9 cellular contexts compared by ENCODE assay signal in genomic region chr11:44568358-44568705, GRCh38. TPM values are rescaled to one million over a fixed set of nuclear protein-coding genes. Genes with fewer than 3 reads are reported as not detected.
DNase-seq lines count a peak whose midpoint lies in the region; ATAC-seq and TF ChIP-seq lines count a peak whose summit lies in the region.
"Had no signal": no experiment of that assay in that cellular context is flagged by ENCODE, and none has a peak within 500 bp of the region (broad histone marks: within the 10 kb centered on the region; RNA-seq: fewer than 3 reads in every experiment).

No MANE protein-coding gene starts in this region.

- POLR2A ChIA-PET in activated CD4-positive, alpha-beta memory T cell treated with anti-CD3 and anti-CD28 coated beads, Interleukin-2, amount 10 ng/mL, durations not matched to agents 7 days and 5 days (lab: Charles Lee): interaction anchor here (1.2 to 4.9 kb wide), 9 partner anchors 9 to 113 kb away, joined by 3 to 56 read pairs (median 8); no protein-coding TSS in a partner anchor

- intact Hi-C loops in activated CD4-positive, alpha-beta T cell treated with anti-CD3 and anti-CD28 coated beads, Interleukin-2, amount 10 ng/mL, durations not matched to agents 24 days and 14 days (cut with micrococcal nuclease): loop anchor here (5.0 to 10.0 kb wide), 4 partner anchors 159 to 1556 kb away; partner anchors contain the start of genes CRY2, PHF21A, SLC35C1 and TSPAN18
- intact Hi-C loops in stomach (cut with DNase I; ENCODE audit: low total_unique reads): no loop called here

- no peak overlapping the region for H3K4me2 ChIP-seq in hepatocyte

- H3K9me3 ChIP-seq in hepatocyte (ENCODE audit: low read depth): no peaks in the 10 kb centered on the region
- no peaks in the 10 kb centered on the region for H3K9me3 ChIP-seq in stomach

- H3K36me3 ChIP-seq in hepatocyte (replicated peaks; ENCODE audit: insufficient read depth, low read depth): no peaks in the 10 kb centered on the region
- H3K36me3 ChIP-seq in stomach: no peaks in the 10 kb centered on the region

- no peak overlapping the region for H2AFZ ChIP-seq in hepatocyte

- H4K20me1 ChIP-seq in hepatocyte (ENCODE audit: insufficient read depth, poor library complexity, severe bottlenecking): no peaks in the 10 kb centered on the region

- CTCF ChIA-PET in activated CD4-positive, alpha-beta memory T cell treated with anti-CD3 and anti-CD28 coated beads, Interleukin-2, amount 10 ng/mL, durations not matched to agents 7 days and 5 days (lab: Charles Lee): interaction anchor here (1.3 to 4.0 kb wide), 3 partner anchors 9 to 49 kb away, joined by 7 to 21 read pairs (median 8); no protein-coding TSS in a partner anchor

- 80% methylated on average over 1 of the region's 4 CpGs for WGBS in hepatocyte (ENCODE audit: low lambda C conversion rate, missing lambda C conversion rate)
- WGBS in stomach, 5 donors: 68 to 92% (median 81%) methylated on average over 4 of the region's 4 CpGs

- no peaks in the 10 kb centered on the region for H3K79me2 ChIP-seq in hepatocyte

- TF ChIP-seq EP300 in stomach (IDR thresholded peaks at IDR 0.05): no peak

- H3K4me1 ChIP-seq in hepatocyte (ENCODE audit: insufficient read depth): peaks cover 30% of the 10 kb centered on the region
- peaks cover 75 to 95% (median 88%) of the 10 kb centered on the region in 4 donors for H3K4me1 ChIP-seq in stomach

- H3K27ac ChIP-seq in hepatocyte (peak overlapping the region; percentile 71), stomach (peak overlapping the region; percentile 62 to 98 (median 79))

- TF ChIP-seq CTCF in hepatocyte (IDR thresholded peaks at IDR 0.05; ENCODE audit: poor library complexity): no peak
- TF ChIP-seq CTCF in stomach (IDR thresholded peaks at IDR 0.05): no peak

- H3K36me3 Mint-ChIP-seq in activated CD4-positive, alpha-beta T cell treated with anti-CD3 and anti-CD28 coated beads, Interleukin-2, amount 10 ng/mL, durations not matched to agents 24 days and 14 days (ENCODE audit: low read depth): peaks cover 67% of the 10 kb centered on the region
- H3K36me3 Mint-ChIP-seq in activated CD4-positive, alpha-beta memory T cell treated with anti-CD3 and anti-CD28 coated beads, Interleukin-2, amount 10 ng/mL, durations not matched to agents 7 days and 5 days (ENCODE audit: low read depth): peaks cover 56% of the 10 kb centered on the region

- ATAC-seq in HG02852 (IDR thresholded peaks at IDR 0.05; ENCODE audit: unreplicated experiment): no peak

- H3K27ac Mint-ChIP-seq in activated CD4-positive, alpha-beta T cell treated with anti-CD3 and anti-CD28 coated beads, Interleukin-2, amount 10 ng/mL, durations not matched to agents 24 days and 14 days: peak overlapping the region; percentile 88
- H3K27ac Mint-ChIP-seq in activated CD4-positive, alpha-beta memory T cell treated with anti-CD3 and anti-CD28 coated beads, Interleukin-2, amount 10 ng/mL, durations not matched to agents 7 days and 5 days: peak overlapping the region; percentile 90

- H3K27me3 Mint-ChIP-seq in activated CD4-positive, alpha-beta T cell treated with anti-CD3 and anti-CD28 coated beads, Interleukin-2, amount 10 ng/mL, durations not matched to agents 24 days and 14 days: no peaks in the 10 kb centered on the region
- no peaks in the 10 kb centered on the region for H3K27me3 Mint-ChIP-seq in activated CD4-positive, alpha-beta memory T cell treated with anti-CD3 and anti-CD28 coated beads, Interleukin-2, amount 10 ng/mL, durations not matched to agents 7 days and 5 days

- peak overlapping the region; percentile 90 for H3K4me3 Mint-ChIP-seq in activated CD4-positive, alpha-beta T cell treated with anti-CD3 and anti-CD28 coated beads, Interleukin-2, amount 10 ng/mL, durations not matched to agents 24 days and 14 days
- peak overlapping the region; percentile 78 for H3K4me3 Mint-ChIP-seq in activated CD4-positive, alpha-beta memory T cell treated with anti-CD3 and anti-CD28 coated beads, Interleukin-2, amount 10 ng/mL, durations not matched to agents 7 days and 5 days

- H3K9me3 Mint-ChIP-seq in activated CD4-positive, alpha-beta T cell treated with anti-CD3 and anti-CD28 coated beads, Interleukin-2, amount 10 ng/mL, durations not matched to agents 24 days and 14 days: no peaks in the 10 kb centered on the region
- H3K9me3 Mint-ChIP-seq in activated CD4-positive, alpha-beta memory T cell treated with anti-CD3 and anti-CD28 coated beads, Interleukin-2, amount 10 ng/mL, durations not matched to agents 7 days and 5 days: no peaks in the 10 kb centered on the region

- H3K4me1 Mint-ChIP-seq in activated CD4-positive, alpha-beta T cell treated with anti-CD3 and anti-CD28 coated beads, Interleukin-2, amount 10 ng/mL, durations not matched to agents 24 days and 14 days: peaks cover 62% of the 10 kb centered on the region
- H3K4me1 Mint-ChIP-seq in activated CD4-positive, alpha-beta memory T cell treated with anti-CD3 and anti-CD28 coated beads, Interleukin-2, amount 10 ng/mL, durations not matched to agents 7 days and 5 days: peaks cover 76% of the 10 kb centered on the region

- no peak for TF ChIP-seq POLR2A in stomach (IDR thresholded peaks at IDR 0.05)

- no peak for DNase-seq in activated CD4-positive, alpha-beta T cell treated with anti-CD3 and anti-CD28 coated beads, Interleukin-2, amount 10 ng/mL, durations not matched to agents 24 days and 14 days
- DNase-seq in activated CD4-positive, alpha-beta T cell treated with anti-CD3 and anti-CD28 coated beads, Interleukin-2, amount 50 U/mL, for 48 hours: no peak
- no peak for DNase-seq in activated CD4-positive, alpha-beta memory T cell treated with anti-CD3 and anti-CD28 coated beads, Interleukin-2, amount 10 ng/mL, durations not matched to agents 7 days and 5 days
- DNase-seq in hepatocyte (ENCODE audit: low spot score) (no peak), stomach (no peak), GOT3 (lab: John Stamatoyannopoulos, UW) (no peak), NCI-H748 (lab: John Stamatoyannopoulos, UW; ENCODE audit: unreplicated experiment) (no peak)
- DNase-seq: activated CD4-positive, alpha-beta T cell treated with anti-CD3 and anti-CD28 coated beads, Interleukin-2, amount 50 U/mL, for 1 hour had no signal

- H3K4me3 ChIP-seq in hepatocyte (no peak overlapping the region), stomach (peak overlapping the region in 2 of 4 donors; percentile 13 to 33)

- H3K27me3 ChIP-seq in hepatocyte (no peaks in the 10 kb centered on the region), stomach (no peaks in the 10 kb centered on the region)

- H3K9me2 ChIP-seq in hepatocyte (replicated peaks; ENCODE audit: insufficient read depth): no peaks in the 10 kb centered on the region

RNA-seq across cellular contexts. Expression of gene CD82, which starts 2.9 kb away (rescaled TPM):
- total RNA-seq in activated CD4-positive, alpha-beta T cell treated with anti-CD3 and anti-CD28 coated beads, Interleukin-2, amount 10 ng/mL, durations not matched to agents 24 days and 14 days: 448 and 469 TPM in 2 replicates
- 100 to 1,000 TPM; 193 to 208 TPM for total RNA-seq in activated CD4-positive, alpha-beta memory T cell treated with anti-CD3 and anti-CD28 coated beads, Interleukin-2, amount 10 ng/mL, durations not matched to agents 7 days and 5 days
- total RNA-seq in hepatocyte: 32.8 and 38.7 TPM in 2 replicates
- 157 and 202 TPM in 2 replicates for polyA plus RNA-seq in hepatocyte
- 10 to 100 TPM in 4 of 5 donors, under 1 TPM in 1; 0.58 to 49.6 (median 24.6) TPM for total RNA-seq in stomach
- polyA plus RNA-seq in stomach: 10 to 100 TPM in 2 of 3 donors, 1 to 10 TPM in 1; 9.9 to 54.4 (median 45.1) TPM
